ENCODE assay signal across 24 cellular contexts in the genomic region with DNA sequence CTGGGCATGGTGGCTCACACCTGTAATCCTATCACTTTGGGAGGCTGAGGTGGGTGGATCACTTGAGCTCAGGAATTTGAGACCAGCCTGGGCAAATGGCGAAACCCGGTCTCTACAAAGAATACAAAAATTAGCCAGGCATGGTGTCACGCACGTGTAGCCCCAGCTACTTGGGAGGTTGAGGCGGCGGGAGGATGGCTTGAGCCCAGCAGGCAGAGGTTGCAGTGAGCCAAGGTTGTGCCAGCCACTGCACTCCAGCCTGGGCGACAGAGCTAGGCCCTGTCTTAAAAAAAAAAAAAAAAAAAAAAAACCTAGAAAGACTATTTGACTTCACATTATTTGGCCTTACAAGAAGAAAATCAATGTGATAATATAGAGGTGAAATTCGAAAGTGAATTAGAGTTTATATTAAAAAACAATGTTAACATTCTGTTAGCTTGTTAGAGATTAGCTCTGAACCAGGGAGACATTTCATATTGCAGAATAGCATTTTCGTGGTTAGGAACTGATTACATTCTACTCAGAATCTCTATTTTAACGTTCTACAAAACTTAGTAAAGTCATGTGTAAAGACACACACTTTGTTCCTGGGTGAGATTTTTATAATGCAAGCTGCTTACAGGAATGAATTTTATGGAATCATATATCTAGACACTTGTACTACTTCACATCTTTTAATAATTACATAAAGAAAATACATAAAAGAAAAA.
"Had no signal": no experiment of that assay in that cellular context is flagged by ENCODE, and none has a peak within 500 bp of the region (broad histone marks: within the 10 kb centered on the region; RNA-seq: fewer than 3 reads in every experiment).

No MANE protein-coding gene starts in this region.

- H3K4me3 Mint-ChIP-seq: immature natural killer cell; mesothelial cell of epicardium; naive thymus-derived CD4-positive, alpha-beta T cell; nephron; neural progenitor cell; stimulated activated effector memory CD8-positive, alpha-beta T cell treated with anti-CD3 and anti-CD28 coated beads, Interleukin-12 subunit alpha, Interleukin-12 subunit beta, amount 100 ng/mL, for 72 hours had no signal

- H3K36me3 ChIP-seq: neural progenitor cell, prostate gland, right atrium auricular region, upper lobe of right lung had no signal

- H3K4me1 ChIP-seq: neural progenitor cell, prostate gland, right atrium auricular region, testis, tibial nerve, upper lobe of right lung, vagina had no signal

- H3K27me3 Mint-ChIP-seq: naive thymus-derived CD4-positive, alpha-beta T cell had no signal

- H3K4me3 ChIP-seq: coronary artery, esophagus squamous epithelium, lung, neural progenitor cell, prostate gland, right atrium auricular region, stomach, testis, tibial nerve, upper lobe of right lung, vagina had no signal

- H3K4me1 Mint-ChIP-seq: immature natural killer cell; naive thymus-derived CD4-positive, alpha-beta T cell; neural progenitor cell had no signal

- H3K9me3 ChIP-seq: esophagus squamous epithelium, prostate gland, right atrium auricular region, stomach, testis, tibial nerve, upper lobe of right lung, vagina had no signal

- H2AFZ ChIP-seq: neural progenitor cell had no signal

- H3K27me3 ChIP-seq: esophagus squamous epithelium, neural progenitor cell, right atrium auricular region, stomach, testis, tibial nerve, upper lobe of right lung, vagina had no signal

- H3K27ac ChIP-seq: coronary artery, esophagus squamous epithelium, neural progenitor cell, prostate gland, right atrium auricular region, stomach, testis, tibial nerve, upper lobe of right lung, vagina had no signal

- H3K9ac ChIP-seq: neural progenitor cell had no signal

- H3K4me2 ChIP-seq: neural progenitor cell had no signal

- H3K27ac Mint-ChIP-seq: immature natural killer cell; naive thymus-derived CD4-positive, alpha-beta T cell; stimulated activated effector memory CD8-positive, alpha-beta T cell treated with anti-CD3 and anti-CD28 coated beads, Interleukin-12 subunit alpha, Interleukin-12 subunit beta, amount 100 ng/mL, for 72 hours had no signal

- H3K9me3 Mint-ChIP-seq: immature natural killer cell; mesothelial cell of epicardium; naive thymus-derived CD4-positive, alpha-beta T cell; nephron; neural progenitor cell; stimulated activated effector memory CD8-positive, alpha-beta T cell treated with anti-CD3 and anti-CD28 coated beads, Interleukin-12 subunit alpha, Interleukin-12 subunit beta, amount 100 ng/mL, for 72 hours had no signal

- DNase-seq: dermis blood vessel endothelial cell; effector memory CD4-positive, alpha-beta T cell; esophagus squamous epithelium; hypothalamus; immature natural killer cell; mesenchymal stem cell; naive thymus-derived CD4-positive, alpha-beta T cell; nucleus accumbens; stimulated activated CD4-positive, alpha-beta T cell treated with anti-CD3 and anti-CD28 coated beads, Interleukin-2, amount 100 ng/mL, for 24 hours; stimulated activated CD4-positive, alpha-beta T cell treated with anti-CD3 and anti-CD28 coated beads, Interleukin-4, amount 100 ng/mL, for 24 hours; stimulated activated naive CD4-positive, alpha-beta T cell treated with Interleukin-2 at 50 U/mL for 16 hours; stomach; testis; upper lobe of right lung had no signal
